In the genomic region with DNA sequence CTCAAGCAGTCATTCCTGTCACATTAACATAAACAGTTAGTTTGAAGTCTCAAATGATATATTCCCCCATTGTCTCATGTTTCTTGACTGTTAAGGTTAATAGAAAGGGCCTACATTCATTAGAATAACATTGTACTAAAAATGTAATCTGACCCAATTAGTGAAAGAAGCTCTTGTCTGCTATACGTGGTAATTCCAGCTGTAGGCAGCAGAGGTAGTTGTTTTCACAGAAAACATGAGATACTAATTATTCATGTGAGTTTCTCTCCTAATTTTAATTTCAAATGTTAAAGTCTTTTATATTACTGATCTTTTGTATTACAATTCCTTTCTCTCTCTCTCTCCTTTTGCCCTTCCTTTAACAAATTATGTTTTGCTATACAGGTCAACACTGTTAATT, we compare ENCODE assay signal across 8 cellular contexts. TPM values are rescaled to one million over a fixed set of nuclear protein-coding genes. Genes with fewer than 3 reads are reported as not detected.
DNase-seq lines count a peak whose midpoint lies in the region; ATAC-seq and TF ChIP-seq lines count a peak whose summit lies in the region.

No MANE protein-coding gene starts in this region.

- no peak overlapping the region for H3K4me3 ChIP-seq in cardiac muscle cell

- peak; percentile 71 for TF ChIP-seq CTCF in cardiac muscle cell (IDR thresholded peaks at IDR 0.05; ENCODE audit: low read depth, low read length)

- H3K4me1 ChIP-seq in cardiac muscle cell (ENCODE audit: low read depth) = no peaks in the 10 kb centered on the region

- intact Hi-C loops in Right ventricle myocardium inferior (cut with DNase I) = loop anchor here (5.0 to 10.0 kb wide), 2 partner anchors 214 to 647 kb away; no protein-coding TSS in a partner anchor

- no peaks in the 10 kb centered on the region for H3K9me3 ChIP-seq in cardiac muscle cell (ENCODE audit: low read depth)

- H3K27ac ChIP-seq in cardiac muscle cell = no peak overlapping the region

- no peaks in the 10 kb centered on the region for H3K36me3 ChIP-seq in cardiac muscle cell

- DNase-seq in cardiac muscle cell (ENCODE audit: low read depth in 1 of 2, low spot score in 1 of 2) = peak; percentile 29 to 63
- DNase-seq in Right ventricle myocardium inferior (ENCODE audit: missing footprints) = no peak
- DNase-seq in NCI-H526 treated with DMSO at 0.1 percent for 48 hours (lab: John Stamatoyannopoulos, UW) = peak; percentile 37
- peak; percentile 48 to 49 for DNase-seq in dermis microvascular lymphatic vessel endothelial cell (ENCODE audit: low read depth in 2 of 2)
- peak; percentile 17 for DNase-seq in non-pigmented ciliary epithelial cell (ENCODE audit: low read depth)

- ATAC-seq in Right ventricle myocardium inferior = no peak
- no peak for ATAC-seq in HG03460 (IDR thresholded peaks at IDR 0.05; ENCODE audit: unreplicated experiment)
- no peak for ATAC-seq in GM21367 (IDR thresholded peaks at IDR 0.05; ENCODE audit: unreplicated experiment)
- no peak for ATAC-seq in GM18909 (IDR thresholded peaks at IDR 0.05; ENCODE audit: poor library complexity, unreplicated experiment)

- H3K27me3 ChIP-seq in cardiac muscle cell = no peaks in the 10 kb centered on the region

RNA-seq across cellular contexts. Expression of a gene that starts 26.0 kb away (rescaled TPM):
- 23.5 and 35.3 TPM in 2 replicates for total RNA-seq in cardiac muscle cell
- 29.3 and 32.2 TPM in 2 replicates for polyA plus RNA-seq in cardiac muscle cell
- total RNA-seq in Right ventricle myocardium inferior = 21.3 TPM
- total RNA-seq in dermis microvascular lymphatic vessel endothelial cell = 36.7 and 38.9 TPM in 2 replicates

RNA-seq across cellular contexts. Expression of a gene that starts 40.0 kb away (rescaled TPM):
- total RNA-seq in cardiac muscle cell (25.5 and 32.4 TPM in 2 replicates), Right ventricle myocardium inferior (29.5 TPM), dermis microvascular lymphatic vessel endothelial cell (45.1 and 48.7 TPM in 2 replicates)
- polyA plus RNA-seq in cardiac muscle cell = 33.4 and 55.4 TPM in 2 replicates
